12 cellular contexts compared by ENCODE assay signal in genomic region chrX:119073200-119073905, GRCh38. TPM values are rescaled to one million over a fixed set of nuclear protein-coding genes. Genes with fewer than 3 reads are reported as not detected.
"Had no signal": no experiment of that assay in that cellular context is flagged by ENCODE, and none has a peak within 500 bp of the region (broad histone marks: within the 10 kb centered on the region; RNA-seq: fewer than 3 reads in every experiment).

No MANE protein-coding gene starts in this region.

- H3K27ac ChIP-seq: HL-60, KMS-11 had no signal

- H3K9ac ChIP-seq: KMS-11 had no signal

- FAIRE-seq: H1, H54, HepG2 had no signal

- H2AFZ ChIP-seq: GM23338 had no signal

- H3K4me3 ChIP-seq: GM23338 had no signal

- DNase-seq: H9, HCEC 1CT, HFFc6, KBM-7 had no signal

- H3K4me2 ChIP-seq: GM23338, KMS-11 had no signal

- ATAC-seq: GM23338, HepG2 had no signal

RNA-seq across cellular contexts. Expression of gene CT47C1, which starts 0.6 kb away (rescaled TPM):
- total RNA-seq: GM23338, H1, H9, HepG2, HFFc6, HT1080 had no signal
- polyA plus RNA-seq: GM23338, H1, HepG2, IgD-negative memory B cell had no signal

RNA-seq across cellular contexts. Expression of gene KIAA1210, which starts 54.3 kb away (rescaled TPM):
- total RNA-seq: GM23338, H1, H9, HepG2, HFFc6, HT1080 had no signal
- polyA plus RNA-seq: GM23338, HepG2, IgD-negative memory B cell had no signal
